Comparison of ENCODE assay signal across 7 cellular contexts in the genomic region with DNA sequence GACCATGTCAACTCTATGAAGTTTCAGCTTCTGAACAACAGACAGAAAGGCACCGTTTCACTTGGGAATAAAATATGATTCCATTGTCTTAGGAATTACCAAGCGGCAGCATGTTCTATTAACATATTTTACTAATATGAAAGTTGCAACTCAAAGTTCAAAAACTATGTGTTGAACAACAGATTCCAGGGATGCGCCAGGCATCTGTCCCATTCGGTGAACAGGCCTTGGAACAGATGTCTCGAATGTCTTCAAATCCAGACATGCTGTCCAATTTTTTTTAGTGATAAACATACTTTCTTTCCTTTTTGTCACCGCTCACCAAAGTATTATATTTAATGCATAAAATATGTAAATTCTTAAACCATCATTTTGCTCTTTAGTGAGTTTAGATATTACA.
"Had no signal": no experiment of that assay in that cellular context is flagged by ENCODE, and none has a peak within 500 bp of the region (broad histone marks: within the 10 kb centered on the region; RNA-seq: fewer than 3 reads in every experiment).

No MANE protein-coding gene starts in this region.

- H3K27ac ChIP-seq: GM23248 had no signal

- DNase-seq: GM23248, GOT3, H7, HFFc6, IMR-90 had no signal

- H3K9ac ChIP-seq: GM23248 had no signal

- H3K4me3 ChIP-seq: GM23248, HAP-1, K562 had no signal

- H3K4me1 ChIP-seq: HAP-1 had no signal

- H3K9me3 ChIP-seq: HAP-1 had no signal

- H2AFZ ChIP-seq: GM23248 had no signal

- H3K36me3 ChIP-seq: HAP-1 had no signal
